In the genomic region with DNA sequence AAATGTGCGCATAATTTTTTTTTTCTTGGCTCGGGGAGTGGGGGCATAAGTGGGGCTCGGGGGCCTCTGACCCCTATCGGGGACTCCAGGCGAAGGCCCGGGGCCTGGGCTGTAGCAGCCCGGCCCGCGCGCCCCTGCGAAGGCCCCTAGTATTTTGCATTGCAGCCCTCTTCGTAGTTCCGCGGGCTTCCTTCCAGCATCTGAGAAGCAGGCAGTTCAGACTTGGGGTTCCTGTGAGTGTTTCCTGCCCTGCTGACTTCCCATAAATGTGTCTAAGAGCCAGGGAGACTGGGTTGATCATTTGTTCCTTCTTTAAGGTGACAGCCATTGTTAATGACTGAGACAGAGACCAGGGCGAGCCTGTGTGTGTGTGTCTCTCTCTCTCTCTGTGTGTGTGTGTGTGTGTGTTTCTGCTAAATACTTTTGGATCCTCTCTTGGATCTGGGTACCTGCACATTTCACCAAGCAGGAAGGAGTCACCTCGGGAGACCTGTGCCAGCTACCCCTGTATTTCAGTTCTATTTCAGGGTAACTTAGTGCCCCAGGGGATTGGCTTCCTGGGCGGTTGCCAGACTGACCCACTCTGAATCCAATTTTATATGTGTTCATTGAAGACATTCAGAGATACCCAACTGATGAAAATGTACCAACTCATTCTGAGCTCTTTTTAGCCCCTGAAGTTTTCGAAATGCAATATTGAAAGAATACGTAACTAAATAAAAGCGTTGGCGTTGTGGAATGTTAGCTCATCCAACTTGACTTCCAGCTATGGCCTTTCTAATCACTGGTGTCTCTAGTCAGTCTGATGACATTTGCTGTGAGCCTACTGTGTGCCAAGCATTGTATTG, we compare ENCODE assay signal across 8 cellular contexts. TPM values are rescaled to one million over a fixed set of nuclear protein-coding genes. Genes with fewer than 3 reads are reported as not detected.
DNase-seq lines count a peak whose midpoint lies in the region; ATAC-seq and TF ChIP-seq lines count a peak whose summit lies in the region.

No MANE protein-coding gene starts in this region.

- H3K4me1 ChIP-seq in SJCRH30 = peaks cover 5% of the 10 kb centered on the region; the same call in 1 of the 2 replicates
- peaks cover 4% of the 10 kb centered on the region for H3K4me1 ChIP-seq in right cardiac atrium (ENCODE audit: control insufficient read depth, insufficient read depth, low read length)
- H3K4me1 ChIP-seq in prostate gland (replicated peaks) = no peaks in the 10 kb centered on the region

- DNase-seq in CD1c-positive myeloid dendritic cell (ENCODE audit: extremely low spot score) = peak; percentile 41
- peak; percentile 46 to 59 for DNase-seq in SJCRH30
- DNase-seq in right cardiac atrium = peak; percentile 49 to 83 (median 78)
- DNase-seq in prostate gland (ENCODE audit: low spot score) = peak; percentile 53
- no peak for DNase-seq in NCI-H2107 treated with DMSO at 0.1 percent for 48 hours (lab: John Stamatoyannopoulos, UW; ENCODE audit: unreplicated experiment)

- H3K36me3 ChIP-seq in SJCRH30 (no peaks in the 10 kb centered on the region), prostate gland (no peaks in the 10 kb centered on the region)

- WGBS in right cardiac atrium = 12% methylated on average over 21 of the region's 21 CpGs
- WGBS in prostate gland = 6% methylated on average over 21 of the region's 21 CpGs

- H3K9me3 ChIP-seq in SJCRH30 (replicated peaks) = peaks cover 3% of the 10 kb centered on the region; the same call in 1 of the 2 replicates
- no peaks in the 10 kb centered on the region for H3K9me3 ChIP-seq in right cardiac atrium (ENCODE audit: control insufficient read depth, low read length)
- H3K9me3 ChIP-seq in prostate gland = no peaks in the 10 kb centered on the region

- intact Hi-C loops in right cardiac atrium (cut with DNase I) = no loop called here
- intact Hi-C loops in prostate gland (cut with DNase I) = loop anchor here (10.0 kb wide), 1 partner anchor 541 kb away; no protein-coding TSS in a partner anchor

- H3K4me3 ChIP-seq in SJCRH30 (peak overlapping the region; percentile 99), right cardiac atrium (ENCODE audit: low read length) (peak overlapping the region; percentile 99), prostate gland (peak overlapping the region; percentile 77 to 87)

- H3K27ac ChIP-seq in SJCRH30 = peak overlapping the region; percentile 69
- peak overlapping the region; percentile 81 for H3K27ac ChIP-seq in angular gyrus (ENCODE audit: low read depth, low read length)
- peak overlapping the region; percentile 88 for H3K27ac ChIP-seq in right cardiac atrium (ENCODE audit: low read length)
- peak overlapping the region; percentile 87 to 88 for H3K27ac ChIP-seq in prostate gland

- TF ChIP-seq POLR2A in prostate gland (IDR thresholded peaks at IDR 0.05) = no peak

- ATAC-seq in GM19023 (IDR thresholded peaks at IDR 0.05; ENCODE audit: unreplicated experiment) = peak; percentile 59
- ATAC-seq in HG03097 (IDR thresholded peaks at IDR 0.05; ENCODE audit: low FRiP score, unreplicated experiment) = peak; percentile 34
- peak; percentile 55 to 66 for ATAC-seq in right cardiac atrium

- TF ChIP-seq CTCF in prostate gland (IDR thresholded peaks at IDR 0.05) = no peak

- no peaks in the 10 kb centered on the region for H3K27me3 ChIP-seq in SJCRH30
- no peaks in the 10 kb centered on the region for H3K27me3 ChIP-seq in right cardiac atrium (ENCODE audit: control insufficient read depth, insufficient read depth)
- H3K27me3 ChIP-seq in prostate gland (replicated peaks; ENCODE audit: insufficient read depth) = no peaks in the 10 kb centered on the region

RNA-seq across cellular contexts. Expression of a gene that starts 0.8 kb away (rescaled TPM):
- total RNA-seq in SJCRH30 (2014; rRNA removed; shearing (Covaris generic)) = 22.7 and 23.8 TPM in 2 replicates
- total RNA-seq in right cardiac atrium = 100 to 1,000 TPM; 112 to 137 (median 118) TPM
- polyA plus RNA-seq in right cardiac atrium = 113 TPM
- 10 to 100 TPM; 21.2 to 24.5 TPM for total RNA-seq in prostate gland
